Comparison of ENCODE assay signal across 12 cellular contexts in genomic region chr16:57723170-57723569, GRCh38. TPM values are rescaled to one million over a fixed set of nuclear protein-coding genes. Genes with fewer than 3 reads are reported as not detected.
DNase-seq lines count a peak whose midpoint lies in the region; ATAC-seq and TF ChIP-seq lines count a peak whose summit lies in the region.
"Had no signal": no experiment of that assay in that cellular context is flagged by ENCODE, and none has a peak within 500 bp of the region (broad histone marks: within the 10 kb centered on the region; RNA-seq: fewer than 3 reads in every experiment).

No MANE protein-coding gene starts in this region.

- H3K4me3 ChIP-seq in HEK293 (ENCODE audit: low read depth, low read length), result no peak overlapping the region
- no peak overlapping the region for H3K4me3 ChIP-seq in hepatocyte
- no peak overlapping the region for H3K4me3 ChIP-seq in smooth muscle cell

- H3K27ac ChIP-seq in HEK293 (ENCODE audit: extremely low read depth, low read depth, low read length) (no peak overlapping the region), hepatocyte (no peak overlapping the region), smooth muscle cell (ENCODE audit: low read depth) (no peak overlapping the region)

- H4K20me1 ChIP-seq in hepatocyte (ENCODE audit: insufficient read depth, poor library complexity, severe bottlenecking) (no peaks in the 10 kb centered on the region), smooth muscle cell (ENCODE audit: low read depth) (no peaks in the 10 kb centered on the region)

- no peak overlapping the region for H3K9ac ChIP-seq in smooth muscle cell (ENCODE audit: low read depth)

- CTCF ChIA-PET in HEK293 (lab: Yijun Ruan, JAX), result interaction anchor here (0.6 to 1.5 kb wide), 16 partner anchors 11 to 583 kb away, joined by 3 to 5 read pairs (median 4); partner anchors contain the start of gene KATNB1

- H3K27me3 ChIP-seq in hepatocyte (no peaks in the 10 kb centered on the region), smooth muscle cell (ENCODE audit: low read depth) (no peaks in the 10 kb centered on the region)

- H3K36me3 ChIP-seq in HEK293 (ENCODE audit: control insufficient read depth in 2 of 2, insufficient read depth in 1 of 2, low read length in 2 of 2), result no peaks in the 10 kb centered on the region
- no peaks in the 10 kb centered on the region for H3K36me3 ChIP-seq in hepatocyte (replicated peaks; ENCODE audit: insufficient read depth, low read depth)
- H3K36me3 ChIP-seq in smooth muscle cell (ENCODE audit: low read depth), result no peaks in the 10 kb centered on the region

- H3F3A ChIP-seq in smooth muscle cell (ENCODE audit: low read depth), result no peaks in the 10 kb centered on the region

- no peaks in the 10 kb centered on the region for H3K79me2 ChIP-seq in hepatocyte
- no peaks in the 10 kb centered on the region for H3K79me2 ChIP-seq in smooth muscle cell (ENCODE audit: low read depth)

- TF ChIP-seq CTCF in HEK293 (tag by site-specific recombination; IDR thresholded peaks at IDR 0.05) (no peak), hepatocyte (IDR thresholded peaks at IDR 0.05; ENCODE audit: poor library complexity) (peak; percentile 30), smooth muscle cell (IDR thresholded peaks at IDR 0.05; ENCODE audit: borderline replicate concordance, insufficient read depth, poor library complexity, severe bottlenecking) (peak; percentile 20)

- no peak for DNase-seq in hepatocyte (ENCODE audit: low spot score)
- no peak for DNase-seq in smooth muscle cell (lab: John Stamatoyannopoulos, UW; ENCODE audit: unreplicated experiment)
- DNase-seq in left colon, result no peak
- DNase-seq in effector CD4-positive, alpha-beta T cell, result no peak
- DNase-seq in HPDE6-E6E7 (ENCODE audit: extremely low spot score), result no peak
- DNase-seq: amniotic stem cell, NCI-H1694, nucleus accumbens had no signal

- H3K4me1 ChIP-seq in HEK293 (ENCODE audit: control insufficient read depth, insufficient read depth, low read length), result no peaks in the 10 kb centered on the region
- H3K4me1 ChIP-seq in hepatocyte (ENCODE audit: insufficient read depth), result no peaks in the 10 kb centered on the region
- H3K4me1 ChIP-seq in smooth muscle cell (ENCODE audit: low read depth), result no peaks in the 10 kb centered on the region

- 0 out of 3 replicates have a peak, but pooled peaks have one; percentile 21 for ATAC-seq in SK-N-SH treated with all-trans-retinoic acid at 6 μM for 48 hours
- ATAC-seq in left colon, result no peak
- ATAC-seq: stimulated activated memory B cell treated with anti-CD40 and anti-IgM and Interleukin-4, amounts not matched to agents 10 μg/mL and 1 μg/mL and 100 μg/mL, for 72 hours had no signal

- WGBS in hepatocyte (ENCODE audit: low lambda C conversion rate, missing lambda C conversion rate), result 64% methylated on average over 7 of the region's 7 CpGs
- WGBS in smooth muscle cell (ENCODE audit: low lambda C conversion rate), result 70% methylated on average over 7 of the region's 7 CpGs

- H3K4me2 ChIP-seq in hepatocyte (no peak overlapping the region), smooth muscle cell (no peak overlapping the region)

- no peaks in the 10 kb centered on the region for H3K9me2 ChIP-seq in hepatocyte (replicated peaks; ENCODE audit: insufficient read depth)

- H3K9me3 ChIP-seq in HEK293 (ENCODE audit: control insufficient read depth, insufficient read depth, low read depth, low read length), result no peaks in the 10 kb centered on the region
- H3K9me3 ChIP-seq in hepatocyte (ENCODE audit: low read depth), result no peaks in the 10 kb centered on the region
- H3K9me3 ChIP-seq in smooth muscle cell (replicated peaks; ENCODE audit: low read depth), result no peaks in the 10 kb centered on the region

- POLR2A ChIA-PET in HEK293 (lab: Yijun Ruan, JAX), result no interaction called here

- intact Hi-C loops in left colon (cut with DNase I, micrococcal nuclease), result no loop called here

- no peak overlapping the region for H2AFZ ChIP-seq in hepatocyte
- H2AFZ ChIP-seq in smooth muscle cell (ENCODE audit: low read depth), result no peak overlapping the region

TF ChIP-seq in HEK293, 187 proteins besides CTCF, POLR2A, EP300 and RAD21:
- TF ChIP-seq TRIM28 (IDR thresholded peaks at IDR 0.05; ENCODE audit: borderline replicate concordance, low read length) (no peak), ZSCAN23 (tag by site-specific recombination; IDR thresholded peaks at IDR 0.05) (no peak), ZNF214 (tag by site-specific recombination; IDR thresholded peaks at IDR 0.05; ENCODE audit: borderline replicate concordance) (no peak), GLIS1 (tag by site-specific recombination; IDR thresholded peaks at IDR 0.05) (peak; percentile 11; the same call in 1 of the 2 replicates), REPIN1 (tag by site-specific recombination; IDR thresholded peaks at IDR 0.05; ENCODE audit: low read depth) (no peak), ZNF660 (tag by site-specific recombination; IDR thresholded peaks at IDR 0.05) (no peak), BCL11A (tag by site-specific recombination; IDR thresholded peaks at IDR 0.05; ENCODE audit: low read depth) (no peak), ZNF777 (tag by site-specific recombination; IDR thresholded peaks at IDR 0.05; ENCODE audit: borderline replicate concordance) (no peak), ZNF654 (tag by site-specific recombination; IDR thresholded peaks at IDR 0.05; ENCODE audit: low read depth) (peak; percentile 15; the same call in 1 of the 2 replicates), TCF7L2 (IDR thresholded peaks at IDR 0.05; ENCODE audit: borderline replicate concordance, low read depth, low read length) (no peak)
- TF ChIP-seq, protein P1, sequence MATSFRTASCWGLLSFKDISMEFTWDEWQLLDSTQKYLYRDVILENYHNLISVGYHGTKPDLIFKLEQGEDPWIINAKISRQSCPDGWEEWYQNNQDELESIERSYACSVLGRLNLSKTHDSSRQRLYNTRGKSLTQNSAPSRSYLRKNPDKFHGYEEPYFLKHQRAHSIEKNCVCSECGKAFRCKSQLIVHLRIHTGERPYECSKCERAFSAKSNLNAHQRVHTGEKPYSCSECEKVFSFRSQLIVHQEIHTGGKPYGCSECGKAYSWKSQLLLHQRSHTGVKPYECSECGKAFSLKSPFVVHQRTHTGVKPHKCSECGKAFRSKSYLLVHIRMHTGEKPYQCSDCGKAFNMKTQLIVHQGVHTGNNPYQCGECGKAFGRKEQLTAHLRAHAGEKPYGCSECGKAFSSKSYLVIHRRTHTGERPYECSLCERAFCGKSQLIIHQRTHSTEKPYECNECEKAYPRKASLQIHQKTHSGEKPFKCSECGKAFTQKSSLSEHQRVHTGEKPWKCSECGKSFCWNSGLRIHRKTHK (tag by site-specific recombination; IDR thresholded peaks at IDR 0.05), result no peak

TF ChIP-seq in SK-N-SH treated with all-trans-retinoic acid at 6 μM for 48 hours, 23 proteins besides CTCF, POLR2A, EP300 and RAD21 (continues in another document):
- TF ChIP-seq ZNF565 (CRISPR knock-in tag; conservative IDR thresholded peaks at IDR 0.05; ENCODE audit: low read depth), result no peak
- no peak for TF ChIP-seq CREB5 (CRISPR knock-in tag; IDR thresholded peaks at IDR 0.05; ENCODE audit: low read depth)
- TF ChIP-seq ZNF8 (CRISPR knock-in tag; IDR thresholded peaks at IDR 0.05), result no peak
- no peak for TF ChIP-seq ZFP3 (CRISPR knock-in tag; IDR thresholded peaks at IDR 0.05)
- TF ChIP-seq ISL1 (CRISPR knock-in tag; IDR thresholded peaks at IDR 0.05), result no peak
- TF ChIP-seq ESRRG (CRISPR knock-in tag; IDR thresholded peaks at IDR 0.05), result no peak
- TF ChIP-seq ARNTL (CRISPR knock-in tag; IDR thresholded peaks at IDR 0.05; ENCODE audit: borderline replicate concordance, low read depth), result no peak
- TF ChIP-seq ZC3H10 (CRISPR knock-in tag; IDR thresholded peaks at IDR 0.05), result no peak
- TF ChIP-seq BACH2 (CRISPR knock-in tag; IDR thresholded peaks at IDR 0.05; ENCODE audit: borderline replicate concordance), result no peak
- no peak for TF ChIP-seq ZNF70 (CRISPR knock-in tag; IDR thresholded peaks at IDR 0.05)
- no peak for TF ChIP-seq CSRNP3 (CRISPR knock-in tag; IDR thresholded peaks at IDR 0.05)

RNA-seq across cellular contexts. Expression of gene KATNB1, which starts 12.4 kb away (rescaled TPM):
- total RNA-seq in hepatocyte (8.9 and 12.3 TPM in 2 replicates), smooth muscle cell (11.9 and 15.5 TPM in 2 replicates), left colon (10 to 100 TPM; 17.2 to 18.1 TPM)
- polyA plus RNA-seq in hepatocyte (15.3 and 19.0 TPM in 2 replicates), smooth muscle cell (14.2 and 23.6 TPM in 2 replicates)

RNA-seq across cellular contexts. Expression of gene DRC7, which starts 28.6 kb away (rescaled TPM):
- 0.27 TPM in 1 of 2 replicates, not detected in the other for total RNA-seq in hepatocyte
- polyA plus RNA-seq in hepatocyte, result 0.93 TPM in 1 of 2 replicates, not detected in the other
- 0.94 TPM in 1 of 2 replicates, not detected in the other for total RNA-seq in smooth muscle cell
- not detected in 2 replicates for polyA plus RNA-seq in smooth muscle cell
- not detected for total RNA-seq in left colon
- polyA plus RNA-seq: esophagus had no signal

RNA-seq across cellular contexts. Expression of gene ADGRG3, which starts 55.1 kb away (rescaled TPM):
- total RNA-seq in hepatocyte (0.20 TPM in 1 of 2 replicates, not detected in the other), smooth muscle cell (0.13 TPM in 1 of 2 replicates, not detected in the other), left colon (1 to 10 TPM in 1 of 2 donors, under 1 TPM in 1; 0.98 to 1.4 TPM)
- polyA plus RNA-seq in hepatocyte (not detected in 2 replicates), smooth muscle cell (not detected in 2 replicates)
